ENCODE assay signal across 11 cellular contexts in the genomic region with DNA sequence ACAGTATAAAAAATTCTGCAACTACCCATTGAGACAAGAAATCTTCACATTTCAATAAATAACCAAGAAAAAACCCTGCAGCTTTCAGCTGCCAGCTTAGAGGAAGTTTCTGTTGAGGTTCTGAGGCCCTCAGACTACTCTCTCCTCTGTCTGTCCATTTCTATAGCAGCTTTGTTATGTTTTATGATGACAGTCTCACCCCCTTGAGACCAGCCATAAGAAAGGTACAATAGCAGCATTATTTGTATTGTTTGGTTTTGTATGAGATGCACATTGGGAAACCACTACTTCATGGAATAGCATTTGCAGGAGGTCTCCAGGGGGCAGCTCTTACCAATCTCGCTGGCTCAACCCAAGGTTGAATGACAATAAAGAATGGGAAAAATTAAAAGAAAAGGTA.
"Had no signal": no experiment of that assay in that cellular context is flagged by ENCODE, and none has a peak within 500 bp of the region (broad histone marks: within the 10 kb centered on the region; RNA-seq: fewer than 3 reads in every experiment).

No MANE protein-coding gene starts in this region.

- H3K36me3 Mint-ChIP-seq: activated naive CD4-positive, alpha-beta T cell treated with anti-CD3 and anti-CD28 coated beads, Interleukin-2, amount 50 U/mL, for 24 hours had no signal

- H3K4me1 ChIP-seq: adrenal gland, tibial nerve had no signal

- H3K9me3 Mint-ChIP-seq: activated naive CD4-positive, alpha-beta T cell treated with anti-CD3 and anti-CD28 coated beads, Interleukin-2, amount 50 U/mL, for 24 hours had no signal

- H3K36me3 ChIP-seq: adrenal gland, tibial nerve had no signal

- H3K27me3 ChIP-seq: adrenal gland, tibial nerve had no signal

- H3K4me1 Mint-ChIP-seq: activated naive CD4-positive, alpha-beta T cell treated with anti-CD3 and anti-CD28 coated beads, Interleukin-2, amount 50 U/mL, for 24 hours had no signal

- H3K9me3 ChIP-seq: adrenal gland, tibial nerve had no signal

- H3K4me3 Mint-ChIP-seq: activated naive CD4-positive, alpha-beta T cell treated with anti-CD3 and anti-CD28 coated beads, Interleukin-2, amount 50 U/mL, for 24 hours had no signal

- H3K27ac ChIP-seq: adrenal gland, tibial nerve had no signal

- DNase-seq: activated CD4-positive, alpha-beta T cell treated with anti-CD3 and anti-CD28 coated beads, Interleukin-2, amount 50 U/mL, for 4 hours; activated gamma-delta T cell; adrenal gland; cerebellar nuclear complex; cortex of kidney; left ventricle myocardium superior; right cardiac atrium; stimulated activated naive CD8-positive, alpha-beta T cell treated with anti-CD3 and anti-CD28 coated beads, Interleukin-15, Interleukin-2, amounts not matched to agents 100 U/mL and 50 U/mL, for 24 hours had no signal

- H3K27me3 Mint-ChIP-seq: activated naive CD4-positive, alpha-beta T cell treated with anti-CD3 and anti-CD28 coated beads, Interleukin-2, amount 50 U/mL, for 24 hours; progenitor cell of endocrine pancreas had no signal

- ATAC-seq: left ventricle myocardium superior; right cardiac atrium; stimulated activated naive CD8-positive, alpha-beta T cell treated with anti-CD3 and anti-CD28 coated beads, Interleukin-15, Interleukin-2, amounts not matched to agents 100 U/mL and 50 U/mL, for 24 hours had no signal

- H3K27ac Mint-ChIP-seq: activated naive CD4-positive, alpha-beta T cell treated with anti-CD3 and anti-CD28 coated beads, Interleukin-2, amount 50 U/mL, for 24 hours; progenitor cell of endocrine pancreas had no signal

- H3K4me3 ChIP-seq: adrenal gland, tibial nerve had no signal
